In the genomic region with DNA sequence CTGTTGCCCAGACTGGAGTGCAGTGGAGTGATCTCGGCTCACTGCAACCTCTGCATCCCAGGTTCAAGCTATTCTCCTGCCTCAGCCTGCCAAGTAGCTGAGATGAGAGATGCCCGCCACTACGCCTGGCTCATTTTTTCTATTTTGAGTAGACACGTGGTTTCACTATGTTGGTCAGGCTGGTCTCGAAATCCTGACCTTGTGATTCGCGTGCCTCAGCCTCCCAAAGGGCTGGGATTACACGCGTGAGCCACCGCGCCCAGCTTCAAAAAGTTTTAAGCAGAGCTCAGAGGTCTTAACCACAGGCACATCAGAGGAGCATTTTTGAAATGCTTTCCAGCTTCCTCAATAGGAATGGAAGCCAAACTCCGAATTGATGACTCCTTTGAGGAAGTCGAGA, we compare ENCODE assay signal across 8 cellular contexts.
DNase-seq lines count a peak whose midpoint lies in the region; TF ChIP-seq lines count a peak whose summit lies in the region.
"Not testable (repeated sequence)": the region's sequence is repeated elsewhere in the genome, so short reads cannot be mapped to it uniquely, and the experiment has no call there.

No MANE protein-coding gene starts in this region.

- not testable (repeated sequence) for H3K27me3 Mint-ChIP-seq in activated T-helper 2 cell treated with anti-CD3 and anti-CD28 coated beads, Interferon-gamma antibody, Interleukin-2, Interleukin-4, amounts not matched to agents 10 μg/mL and 5 μg/mL and 100 μg/mL, durations not matched to agents 14 hours and 24 hours and 36 hours (ENCODE audit: low read depth)

- not testable (repeated sequence) for H2BK5ac ChIP-seq in mesenchymal stem cell (ENCODE audit: low read depth, low read length, poor library complexity, severe bottlenecking)

- H3K79me2 ChIP-seq in MM.1S (ENCODE audit: low read length); fibroblast of lung (ENCODE audit: control insufficient read depth, insufficient read depth, low read length): not testable (repeated sequence)

- not testable (repeated sequence) for H3K79me1 ChIP-seq in mesenchymal stem cell (replicated peaks; ENCODE audit: low read length, poor library complexity, severe bottlenecking)

- DNase-seq in AG10803 (ENCODE audit: low read depth) (peak; percentile 61), GM04504 (ENCODE audit: low read depth) (peak; percentile 8), T1000 (lab: John Stamatoyannopoulos, UW) (peak; percentile 38), fibroblast of lung (ENCODE audit: low read depth in 2 of 2) (peak in 1 of 2 donors; percentile 4), stromal cell of bone marrow (ENCODE audit: low read depth) (peak; percentile 77)
- DNase-seq in MM.1S; activated T-helper 2 cell treated with anti-CD3 and anti-CD28 coated beads, Interferon-gamma antibody, Interleukin-2, Interleukin-4, amounts not matched to agents 10 μg/mL and 5 μg/mL and 100 μg/mL, durations not matched to agents 14 hours and 24 hours and 36 hours (ENCODE audit: low spot score); mesenchymal stem cell: not testable (repeated sequence)

- not testable (repeated sequence) for H2BK15ac ChIP-seq in mesenchymal stem cell (ENCODE audit: low read depth, poor library complexity, severe bottlenecking)

- H2AK5ac ChIP-seq in mesenchymal stem cell (ENCODE audit: low read length, severe bottlenecking) = not testable (repeated sequence)

- peak overlapping the region; percentile 44 for H3K4me3 Mint-ChIP-seq in activated T-helper 2 cell treated with anti-CD3 and anti-CD28 coated beads, Interferon-gamma antibody, Interleukin-2, Interleukin-4, amounts not matched to agents 10 μg/mL and 5 μg/mL and 100 μg/mL, durations not matched to agents 14 hours and 24 hours and 36 hours (ENCODE audit: low read depth)

- peak overlapping the region; percentile 61; the same call in 1 of the 2 replicates for H2AFZ ChIP-seq in MM.1S (ENCODE audit: low read length)
- not testable (repeated sequence) for H2AFZ ChIP-seq in fibroblast of lung (ENCODE audit: low read length); mesenchymal stem cell (ENCODE audit: low read depth, low read length)

- H3K9me2 ChIP-seq in MM.1S (replicated peaks; ENCODE audit: insufficient read depth, low read length) = not testable (repeated sequence)

- H3K27ac ChIP-seq in MM.1S (ENCODE audit: low read length) = peak overlapping the region; percentile 10; the same call in 1 of the 2 replicates
- not testable (repeated sequence) for H3K27ac ChIP-seq in fibroblast of lung (ENCODE audit: insufficient read depth, low read length); mesenchymal stem cell (ENCODE audit: low read length, poor library complexity, severe bottlenecking)

- not testable (repeated sequence) for H3K4ac ChIP-seq in mesenchymal stem cell (ENCODE audit: low read depth in 1 of 2, low read length in 2 of 2)

- not testable (repeated sequence) for H3K27me3 ChIP-seq in MM.1S (replicated peaks; ENCODE audit: insufficient read depth, low read length); fibroblast of lung (ENCODE audit: control insufficient read depth, insufficient read depth, low read length)
- H3K27me3 ChIP-seq in mesenchymal stem cell (ENCODE audit: control insufficient read depth in 1 of 2, insufficient read depth in 1 of 2, low read length in 2 of 2) = peaks cover 0 to 18% of the 10 kb centered on the region in 2 experiments

- H3K9me3 ChIP-seq in MM.1S (replicated peaks; ENCODE audit: insufficient read depth, low read length); fibroblast of lung (ENCODE audit: control insufficient read depth, insufficient read depth, low read depth, low read length); mesenchymal stem cell (ENCODE audit: control insufficient read depth, low read length): not testable (repeated sequence)

- H4K8ac ChIP-seq in mesenchymal stem cell (ENCODE audit: low read length) = not testable (repeated sequence)

- H3K4me3 ChIP-seq in AG10803 (ENCODE audit: low read length); fibroblast of lung (replicated peaks in 1 of 4; ENCODE audit: control extremely low read depth in 1 of 4, insufficient read depth in 1 of 4, low read depth in 3 of 4, low read length in 4 of 4): not testable (repeated sequence)
- H3K4me3 ChIP-seq in MM.1S (ENCODE audit: low read length) = peak overlapping the region; percentile 48
- H3K4me3 ChIP-seq in mesenchymal stem cell (ENCODE audit: insufficient read depth in 1 of 2, low read depth in 1 of 2, low read length in 2 of 2) = peak overlapping the region in 1 of 2 experiments; percentile 44

- H2BK12ac ChIP-seq in mesenchymal stem cell (ENCODE audit: low read length in 2 of 2) = not testable (repeated sequence)

- not testable (repeated sequence) for H3K14ac ChIP-seq in mesenchymal stem cell (ENCODE audit: low read length in 2 of 2)

- H3K4me1 Mint-ChIP-seq in activated T-helper 2 cell treated with anti-CD3 and anti-CD28 coated beads, Interferon-gamma antibody, Interleukin-2, Interleukin-4, amounts not matched to agents 10 μg/mL and 5 μg/mL and 100 μg/mL, durations not matched to agents 14 hours and 24 hours and 36 hours (ENCODE audit: low read depth) = not testable (repeated sequence)

- H3K23ac ChIP-seq in mesenchymal stem cell (ENCODE audit: low read length in 2 of 2) = not testable (repeated sequence)

- H3K18ac ChIP-seq in mesenchymal stem cell (ENCODE audit: low read depth in 1 of 2, low read length in 2 of 2) = not testable (repeated sequence)

- intact Hi-C loops in activated T-helper 2 cell treated with anti-CD3 and anti-CD28 coated beads, Interferon-gamma antibody, Interleukin-2, Interleukin-4, amounts not matched to agents 10 μg/mL and 5 μg/mL and 100 μg/mL, durations not matched to agents 14 hours and 24 hours and 36 hours (cut with micrococcal nuclease) = not testable (repeated sequence)

- not testable (repeated sequence) for H3K9me3 Mint-ChIP-seq in activated T-helper 2 cell treated with anti-CD3 and anti-CD28 coated beads, Interferon-gamma antibody, Interleukin-2, Interleukin-4, amounts not matched to agents 10 μg/mL and 5 μg/mL and 100 μg/mL, durations not matched to agents 14 hours and 24 hours and 36 hours

- not testable (repeated sequence) for H4K91ac ChIP-seq in mesenchymal stem cell (ENCODE audit: low read length)

- not testable (repeated sequence) for H4K20me1 ChIP-seq in MM.1S (ENCODE audit: insufficient read depth, low read length); fibroblast of lung (ENCODE audit: control insufficient read depth, extremely low read depth, insufficient read depth, low read length)

- H3K9ac ChIP-seq in MM.1S (ENCODE audit: low read length) = peak overlapping the region; percentile 51; the same call in 1 of the 2 replicates
- H3K9ac ChIP-seq in fibroblast of lung (ENCODE audit: insufficient read depth, low read length) = not testable (repeated sequence)
- peak overlapping the region; percentile 53 for H3K9ac ChIP-seq in mesenchymal stem cell (ENCODE audit: low read length)

- not testable (repeated sequence) for H3K36me3 Mint-ChIP-seq in activated T-helper 2 cell treated with anti-CD3 and anti-CD28 coated beads, Interferon-gamma antibody, Interleukin-2, Interleukin-4, amounts not matched to agents 10 μg/mL and 5 μg/mL and 100 μg/mL, durations not matched to agents 14 hours and 24 hours and 36 hours (ENCODE audit: low read depth)

- H3F3A ChIP-seq in MM.1S (ENCODE audit: insufficient read depth, low read length) = not testable (repeated sequence)

- WGBS in mesenchymal stem cell = 85% methylated on average over 12 of the region's 13 CpGs

- H2BK120ac ChIP-seq in mesenchymal stem cell (ENCODE audit: low read depth, low read length) = not testable (repeated sequence)

- not testable (repeated sequence) for H3K27ac Mint-ChIP-seq in activated T-helper 2 cell treated with anti-CD3 and anti-CD28 coated beads, Interferon-gamma antibody, Interleukin-2, Interleukin-4, amounts not matched to agents 10 μg/mL and 5 μg/mL and 100 μg/mL, durations not matched to agents 14 hours and 24 hours and 36 hours

- H3K4me1 ChIP-seq in MM.1S (ENCODE audit: low read length); fibroblast of lung (ENCODE audit: control insufficient read depth, extremely low read depth, insufficient read depth, low read length); mesenchymal stem cell (ENCODE audit: control insufficient read depth, insufficient read depth, low read depth, low read length): not testable (repeated sequence)

- not testable (repeated sequence) for H3K36me3 ChIP-seq in MM.1S (replicated peaks; ENCODE audit: insufficient read depth, low read length); fibroblast of lung (ENCODE audit: control insufficient read depth, insufficient read depth, low read length); mesenchymal stem cell (ENCODE audit: control insufficient read depth in 1 of 2, insufficient read depth in 2 of 2, low read depth in 1 of 2, low read length in 2 of 2)

- TF ChIP-seq CTCF in AG10803 (conservative IDR thresholded peaks at IDR 0.05; ENCODE audit: low read length); MM.1S (IDR thresholded peaks at IDR 0.05; ENCODE audit: low read length); fibroblast of lung (conservative IDR thresholded peaks at IDR 0.05 in 1 of 2, IDR thresholded peaks at IDR 0.05 in 1 of 2; ENCODE audit: low read depth in 1 of 2, low read length in 2 of 2): not testable (repeated sequence)

- H3K4me2 ChIP-seq in MM.1S (ENCODE audit: low read depth, low read length) = peak overlapping the region; percentile 47; the same call in 1 of the 2 replicates
- peak overlapping the region; percentile 15 for H3K4me2 ChIP-seq in fibroblast of lung (ENCODE audit: extremely low read depth, insufficient read depth, low read length)
- not testable (repeated sequence) for H3K4me2 ChIP-seq in mesenchymal stem cell (ENCODE audit: low read length, poor library complexity, severe bottlenecking)
